ENCODE assay signal across 9 cellular contexts in genomic region chr18:22342625-22343024, GRCh38.
DNase-seq lines count a peak whose midpoint lies in the region; ATAC-seq and TF ChIP-seq lines count a peak whose summit lies in the region.
"Had no signal": no experiment of that assay in that cellular context is flagged by ENCODE, and none has a peak within 500 bp of the region (broad histone marks: within the 10 kb centered on the region; RNA-seq: fewer than 3 reads in every experiment).

No MANE protein-coding gene starts in this region.

- intact Hi-C loops in CD4-positive, alpha-beta memory T cell (cut with micrococcal nuclease) = no loop called here
- intact Hi-C loops in adrenal gland (cut with DNase I) = loop anchor here in 1 of 2 donors (10.0 kb wide), 1 partner anchor 168 kb away; no protein-coding TSS in a partner anchor
- intact Hi-C loops in lower lobe of right lung (cut with DNase I) = no loop called here

- DNase-seq in CD4-positive, alpha-beta memory T cell = peak in 4 of 5 donors; percentile 23 to 78 (median 39)
- DNase-seq in HFFc6 (peak; percentile 67), adrenal gland (peak; percentile 80 to 96 (median 89)), lower lobe of right lung (peak; percentile 81), NCI-H345 treated with DMSO at 0.1 percent for 48 hours (lab: John Stamatoyannopoulos, UW; ENCODE audit: unreplicated experiment) (no peak), hippocampal formation (lab: John Stamatoyannopoulos, UW) (no peak), glutamatergic neuron (no peak)

- POLR2A ChIA-PET in CD4-positive, alpha-beta memory T cell (lab: Charles Lee; ENCODE audit: partially characterized antibody) = no interaction called here

- H3K36me3 Mint-ChIP-seq in CD4-positive, alpha-beta memory T cell = peaks cover 0 to 2% of the 10 kb centered on the region in 2 donors
- no peaks in the 10 kb centered on the region for H3K36me3 Mint-ChIP-seq in HFFc6 (ENCODE audit: low read depth)
- H3K36me3 Mint-ChIP-seq in glutamatergic neuron (ENCODE audit: unreplicated experiment) = no peaks in the 10 kb centered on the region

- 13 to 22% (median 18%) methylated on average over 4 of the region's 4 CpGs for WGBS in adrenal gland, 4 donors

- H3K4me1 ChIP-seq in CD4-positive, alpha-beta memory T cell (ENCODE audit: insufficient read depth, low read length) = peaks cover 80% of the 10 kb centered on the region
- peaks cover 31 to 71% of the 10 kb centered on the region in 2 donors for H3K4me1 ChIP-seq in adrenal gland (replicated peaks in 1 of 2)
- peaks cover 52% of the 10 kb centered on the region for H3K4me1 ChIP-seq in lower lobe of right lung
- H3K4me1 ChIP-seq: parathyroid adenoma had no signal

- H3K4me3 Mint-ChIP-seq in CD4-positive, alpha-beta memory T cell = peak overlapping the region in 5 of 8 donors; percentile 13 to 45 (median 40)
- no peak overlapping the region; the same call in 1 of the 2 replicates for H3K4me3 Mint-ChIP-seq in HFFc6
- H3K4me3 Mint-ChIP-seq in glutamatergic neuron (ENCODE audit: unreplicated experiment) = no peak overlapping the region

- no peak overlapping the region for H3K27ac ChIP-seq in CD4-positive, alpha-beta memory T cell (ENCODE audit: low read depth, low read length)
- peak overlapping the region; percentile 58 to 95 (median 69) for H3K27ac ChIP-seq in adrenal gland
- H3K27ac ChIP-seq in lower lobe of right lung = no peak overlapping the region
- H3K27ac ChIP-seq: parathyroid adenoma had no signal

- no peaks in the 10 kb centered on the region for H3K27me3 ChIP-seq in CD4-positive, alpha-beta memory T cell (ENCODE audit: insufficient read depth, low read length)
- no peaks in the 10 kb centered on the region for H3K27me3 ChIP-seq in adrenal gland
- no peaks in the 10 kb centered on the region for H3K27me3 ChIP-seq in lower lobe of right lung (ENCODE audit: low read depth)

- H3K27ac Mint-ChIP-seq in CD4-positive, alpha-beta memory T cell = peak overlapping the region; percentile 73 to 95 (median 88)
- H3K27ac Mint-ChIP-seq in HFFc6 (no peak overlapping the region), glutamatergic neuron (ENCODE audit: unreplicated experiment) (no peak overlapping the region)

- H3K4me1 Mint-ChIP-seq in CD4-positive, alpha-beta memory T cell = peaks cover 24 to 66% (median 45%) of the 10 kb centered on the region in 4 donors
- H3K4me1 Mint-ChIP-seq in HFFc6 (ENCODE audit: low read depth) = peaks cover 37% of the 10 kb centered on the region
- H3K4me1 Mint-ChIP-seq in glutamatergic neuron (ENCODE audit: low read depth, unreplicated experiment) = peaks cover 24% of the 10 kb centered on the region

- no peaks in the 10 kb centered on the region for H3K36me3 ChIP-seq in CD4-positive, alpha-beta memory T cell (ENCODE audit: insufficient read depth, low read length)
- H3K36me3 ChIP-seq in adrenal gland (replicated peaks in 1 of 2) (no peaks in the 10 kb centered on the region), lower lobe of right lung (no peaks in the 10 kb centered on the region)

- H3K27me3 Mint-ChIP-seq in CD4-positive, alpha-beta memory T cell = peaks cover 0 to 3% of the 10 kb centered on the region in 2 donors
- H3K27me3 Mint-ChIP-seq in HFFc6 (ENCODE audit: insufficient read depth) = peaks cover 40% of the 10 kb centered on the region
- peaks cover 13% of the 10 kb centered on the region for H3K27me3 Mint-ChIP-seq in glutamatergic neuron (ENCODE audit: unreplicated experiment)

- H3K9me3 ChIP-seq in CD4-positive, alpha-beta memory T cell (ENCODE audit: control insufficient read depth in 1 of 2, low read length in 2 of 2) = no peaks in the 10 kb centered on the region
- H3K9me3 ChIP-seq in adrenal gland (replicated peaks in 1 of 3) (no peaks in the 10 kb centered on the region), lower lobe of right lung (no peaks in the 10 kb centered on the region)

- peak; percentile 65 to 76 for ATAC-seq in lower lobe of right lung
- ATAC-seq in GM18873 (IDR thresholded peaks at IDR 0.05; ENCODE audit: low FRiP score, unreplicated experiment) = no peak

- CTCF ChIA-PET in CD4-positive, alpha-beta memory T cell (lab: Charles Lee; ENCODE audit: partially characterized antibody) = no interaction called here

- TF ChIP-seq POLR2A in adrenal gland (IDR thresholded peaks at IDR 0.05) = peak in 1 of 2 donors; percentile 27

- H3K9me3 Mint-ChIP-seq in CD4-positive, alpha-beta memory T cell = no peaks in the 10 kb centered on the region
- no peaks in the 10 kb centered on the region for H3K9me3 Mint-ChIP-seq in HFFc6
- peaks cover 6% of the 10 kb centered on the region for H3K9me3 Mint-ChIP-seq in glutamatergic neuron (ENCODE audit: unreplicated experiment)

- no peak for TF ChIP-seq CTCF in HFFc6 (IDR thresholded peaks at IDR 0.05)
- TF ChIP-seq CTCF in adrenal gland (IDR thresholded peaks at IDR 0.05) = no peak
- no peak for TF ChIP-seq CTCF in lower lobe of right lung (IDR thresholded peaks at IDR 0.05)
- TF ChIP-seq CTCF in glutamatergic neuron (IDR thresholded peaks at IDR 0.05; ENCODE audit: partially characterized antibody, unreplicated experiment) = no peak

- no peak overlapping the region for H3K4me3 ChIP-seq in CD4-positive, alpha-beta memory T cell (ENCODE audit: low read length in 2 of 2)
- H3K4me3 ChIP-seq in adrenal gland (no peak overlapping the region), lower lobe of right lung (no peak overlapping the region)

Comparison
In these comparisons a context has a peak if more than half of its experiments do, and no peak if none do; other contexts are left out.
1. DNase-seq: peak in CD4-positive, alpha-beta memory T cell (4 of 5), HFFc6 (single experiment), adrenal gland (7 of 7) and lower lobe of right lung (single experiment); none in NCI-H345 treated with DMSO at 0.1 percent for 48 hours (single experiment), hippocampal formation (0 of 2) and glutamatergic neuron (single experiment).
2. H3K27ac ChIP-seq: peak in adrenal gland (5 of 5); none in CD4-positive, alpha-beta memory T cell (single experiment) and lower lobe of right lung (single experiment).
3. H3K27ac Mint-ChIP-seq: peak in CD4-positive, alpha-beta memory T cell (7 of 7); none in HFFc6 (single experiment) and glutamatergic neuron (single experiment).
4. H3K4me3 Mint-ChIP-seq: peak in CD4-positive, alpha-beta memory T cell (5 of 8); none in HFFc6 (single experiment) and glutamatergic neuron (single experiment).